ENCODE assay signal across 31 cellular contexts in the genomic region with DNA sequence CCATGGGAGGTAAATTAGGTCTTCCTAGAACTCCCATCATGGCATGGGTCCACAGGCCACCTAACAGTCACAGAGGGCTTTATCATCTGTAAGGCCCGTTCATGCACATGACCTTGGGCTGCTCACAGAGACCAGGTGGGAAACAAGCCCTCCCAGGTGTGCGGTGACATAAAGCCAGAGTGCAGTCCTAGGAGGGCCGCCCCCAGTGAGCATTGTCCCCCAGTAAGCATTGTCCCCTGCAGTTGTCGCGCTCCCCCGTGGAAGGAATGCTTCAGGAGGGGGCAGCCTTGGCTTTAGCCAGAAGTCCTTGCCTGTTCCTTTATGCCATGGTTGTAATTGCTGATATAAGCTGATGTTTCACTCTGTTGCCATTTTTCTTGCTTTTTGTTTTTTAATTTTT. TPM values are rescaled to one million over a fixed set of nuclear protein-coding genes. Genes with fewer than 3 reads are reported as not detected.
"Had no signal": no experiment of that assay in that cellular context is flagged by ENCODE, and none has a peak within 500 bp of the region (broad histone marks: within the 10 kb centered on the region; RNA-seq: fewer than 3 reads in every experiment).

No MANE protein-coding gene starts in this region.

- H3K9ac ChIP-seq: neural progenitor cell, parathyroid adenoma had no signal

- H3K4me2 ChIP-seq: neural progenitor cell had no signal

- H3K4me3 ChIP-seq: neural progenitor cell, ovary, psoas muscle, right lobe of liver, sigmoid colon, suprapubic skin, thoracic aorta, thyroid gland, tibial nerve, upper lobe of left lung, vagina had no signal

- H3K79me2 ChIP-seq: parathyroid adenoma had no signal

- H3K36me3 ChIP-seq: ovary, right lobe of liver, sigmoid colon, suprapubic skin, thoracic aorta, thyroid gland, tibial nerve, upper lobe of left lung, vagina had no signal

- H2AFZ ChIP-seq: neural progenitor cell, parathyroid adenoma had no signal

- ATAC-seq: naive thymus-derived CD8-positive, alpha-beta T cell; psoas muscle; right cardiac atrium; right lobe of liver; stimulated activated memory B cell treated with anti-CD40 and anti-IgM and Interleukin-4, amounts not matched to agents 10 μg/mL and 1 μg/mL and 100 μg/mL, for 72 hours; stimulated activated naive CD8-positive, alpha-beta T cell treated with anti-CD3 and anti-CD28 coated beads, Interleukin-15, amount 100 ng/mL, for 72 hours; stimulated activated naive CD8-positive, alpha-beta T cell treated with anti-CD3 and anti-CD28 coated beads, Interleukin-15, Interleukin-2, amounts not matched to agents 100 U/mL and 50 U/mL, for 24 hours had no signal

- H3K4me3 Mint-ChIP-seq: naive thymus-derived CD8-positive, alpha-beta T cell; nephron; neural progenitor cell; stimulated activated memory B cell treated with anti-CD40 and anti-IgM and Interleukin-4, amounts not matched to agents 10 μg/mL and 1 μg/mL and 100 μg/mL, for 72 hours; stimulated activated naive CD8-positive, alpha-beta T cell treated with anti-CD3 and anti-CD28 coated beads, Interleukin-15, amount 100 ng/mL, for 72 hours had no signal

- H3K27me3 ChIP-seq: neural progenitor cell, ovary, right lobe of liver, suprapubic skin, thyroid gland, tibial nerve, upper lobe of left lung, vagina had no signal

- H3K27ac ChIP-seq: neural progenitor cell, ovary, parathyroid adenoma, psoas muscle, right lobe of liver, sigmoid colon, suprapubic skin, thoracic aorta, thyroid gland, tibial nerve, upper lobe of left lung, vagina had no signal

- H3K27me3 Mint-ChIP-seq: naive thymus-derived CD8-positive, alpha-beta T cell; progenitor cell of endocrine pancreas; stimulated activated memory B cell treated with anti-CD40 and anti-IgM and Interleukin-4, amounts not matched to agents 10 μg/mL and 1 μg/mL and 100 μg/mL, for 72 hours; stimulated activated naive CD8-positive, alpha-beta T cell treated with anti-CD3 and anti-CD28 coated beads, Interleukin-15, amount 100 ng/mL, for 72 hours had no signal

- H3K4me1 Mint-ChIP-seq: naive thymus-derived CD8-positive, alpha-beta T cell; stimulated activated memory B cell treated with anti-CD40 and anti-IgM and Interleukin-4, amounts not matched to agents 10 μg/mL and 1 μg/mL and 100 μg/mL, for 72 hours had no signal

- H3K9me3 ChIP-seq: ovary, psoas muscle, sigmoid colon, suprapubic skin, thoracic aorta, thyroid gland, tibial nerve, upper lobe of left lung, vagina had no signal

- DNase-seq: naive thymus-derived CD8-positive, alpha-beta T cell; occipital lobe; ovary; posterior cingulate gyrus; psoas muscle; right cardiac atrium; right lobe of liver; sigmoid colon; small intestine; stimulated activated CD4-positive, alpha-beta T cell treated with anti-CD3 and anti-CD28 coated beads, Interleukin-15, amount 100 ng/mL, for 24 hours; stimulated activated CD4-positive, alpha-beta T cell treated with anti-CD3 and anti-CD28 coated beads, Interleukin-2, amount 100 ng/mL, for 24 hours; stimulated activated CD4-positive, alpha-beta T cell treated with anti-CD3 and anti-CD28 coated beads, Interleukin-2, amount 100 ng/mL, for 48 hours; stimulated activated CD4-positive, alpha-beta T cell treated with anti-CD3 and anti-CD28 coated beads, Interleukin-4, amount 100 ng/mL, for 4 hours; stimulated activated CD8-positive, alpha-beta memory T cell treated with anti-CD3 and anti-CD28 coated beads, Interleukin-4, amount 100 ng/mL, for 48 hours; stimulated activated naive CD4-positive, alpha-beta T cell; stimulated activated naive CD8-positive, alpha-beta T cell treated with anti-CD3 and anti-CD28 coated beads, Interleukin-15, amount 100 ng/mL, for 72 hours; stimulated activated naive CD8-positive, alpha-beta T cell treated with anti-CD3 and anti-CD28 coated beads, Interleukin-15, Interleukin-2, amounts not matched to agents 100 U/mL and 50 U/mL, for 24 hours; substantia nigra; thyroid gland; trophoblast cell; upper lobe of left lung had no signal

- H3K27ac Mint-ChIP-seq: naive thymus-derived CD8-positive, alpha-beta T cell; neural progenitor cell; progenitor cell of endocrine pancreas; stimulated activated memory B cell treated with anti-CD40 and anti-IgM and Interleukin-4, amounts not matched to agents 10 μg/mL and 1 μg/mL and 100 μg/mL, for 72 hours; stimulated activated naive CD8-positive, alpha-beta T cell treated with anti-CD3 and anti-CD28 coated beads, Interleukin-15, amount 100 ng/mL, for 72 hours had no signal

- H3K9me3 Mint-ChIP-seq: naive thymus-derived CD8-positive, alpha-beta T cell; nephron; neural progenitor cell; stimulated activated memory B cell treated with anti-CD40 and anti-IgM and Interleukin-4, amounts not matched to agents 10 μg/mL and 1 μg/mL and 100 μg/mL, for 72 hours; stimulated activated naive CD8-positive, alpha-beta T cell treated with anti-CD3 and anti-CD28 coated beads, Interleukin-15, amount 100 ng/mL, for 72 hours had no signal

- FAIRE-seq: small intestine, urothelium cell line had no signal

- H3K4me1 ChIP-seq: psoas muscle, right lobe of liver, sigmoid colon, suprapubic skin, thyroid gland, upper lobe of left lung had no signal

RNA-seq across cellular contexts. Expression of a gene that starts 41.7 kb away (rescaled TPM):
- total RNA-seq: naive thymus-derived CD8-positive, alpha-beta T cell; psoas muscle; right cardiac atrium; thoracic aorta; tibial nerve had no signal
